Comparison of ENCODE assay signal across 8 cellular contexts in genomic region chr20:59571591-59572314, GRCh38. TPM values are rescaled to one million over a fixed set of nuclear protein-coding genes. Genes with fewer than 3 reads are reported as not detected.
DNase-seq lines count a peak whose midpoint lies in the region; ATAC-seq and TF ChIP-seq lines count a peak whose summit lies in the region.

No MANE protein-coding gene starts in this region.

- H3K4me1 ChIP-seq in naive thymus-derived CD4-positive, alpha-beta T cell (ENCODE audit: control insufficient read depth in 2 of 2, insufficient read depth in 2 of 2, low read length in 2 of 2): no peaks in the 10 kb centered on the region

- POLR2A ChIA-PET in naive thymus-derived CD4-positive, alpha-beta T cell (lab: Charles Lee): no interaction called here

- peaks cover 44% of the 10 kb centered on the region for H3K27me3 Mint-ChIP-seq in activated T-cell treated with anti-CD3 and anti-CD28 coated beads, Interleukin-2, amount 50 U/mL, for 72 hours (ENCODE audit: low read depth)
- peaks cover 25 to 55% (median 43%) of the 10 kb centered on the region in 5 donors for H3K27me3 Mint-ChIP-seq in naive thymus-derived CD4-positive, alpha-beta T cell

- peak overlapping the region; percentile 37 for H3K4me3 ChIP-seq in fibroblast of mammary gland (ENCODE audit: control insufficient read depth, low read depth, low read length)
- H3K4me3 ChIP-seq in naive thymus-derived CD4-positive, alpha-beta T cell (ENCODE audit: low read length): peak overlapping the region; percentile 70

- DNase-seq in NOMO-1 treated with DMSO at 0.1 percent for 48 hours (lab: John Stamatoyannopoulos, UW; ENCODE audit: unreplicated experiment) (peak; percentile 69), fibroblast of mammary gland (ENCODE audit: low read depth) (peak; percentile 52), NCI-H187 (lab: John Stamatoyannopoulos, UW) (no peak)
- DNase-seq in activated T-cell treated with anti-CD3 and anti-CD28 coated beads, Interleukin-2, amount 50 U/mL, for 72 hours: peak; percentile 63 to 64
- peak; percentile 26 to 58 (median 54) for DNase-seq in naive thymus-derived CD4-positive, alpha-beta T cell
- peak; percentile 34 to 70 for DNase-seq in stimulated activated effector memory CD8-positive, alpha-beta T cell treated with anti-CD3 and anti-CD28 coated beads, Interleukin-12 subunit alpha, Interleukin-12 subunit beta, amount 100 ng/mL, for 72 hours (ENCODE audit: low spot score in 2 of 2)

- H3K4me3 Mint-ChIP-seq in activated T-cell treated with anti-CD3 and anti-CD28 coated beads, Interleukin-2, amount 50 U/mL, for 72 hours: peak overlapping the region; percentile 11 to 70
- H3K4me3 Mint-ChIP-seq in naive thymus-derived CD4-positive, alpha-beta T cell: peak overlapping the region; percentile 30 to 80 (median 72)
- H3K4me3 Mint-ChIP-seq in stimulated activated effector memory CD8-positive, alpha-beta T cell treated with anti-CD3 and anti-CD28 coated beads, Interleukin-12 subunit alpha, Interleukin-12 subunit beta, amount 100 ng/mL, for 72 hours: peak overlapping the region; percentile 33

- TF ChIP-seq CTCF in GM12872 (IDR thresholded peaks at IDR 0.05; ENCODE audit: insufficient read depth, low read depth, low read length): peak; percentile 96
- TF ChIP-seq CTCF in fibroblast of mammary gland (conservative IDR thresholded peaks at IDR 0.05; ENCODE audit: control insufficient read depth, insufficient read depth, low read depth, low read length): peak; percentile 78

- H3K36me3 Mint-ChIP-seq in activated T-cell treated with anti-CD3 and anti-CD28 coated beads, Interleukin-2, amount 50 U/mL, for 72 hours (ENCODE audit: insufficient read depth in 2 of 2): no peaks in the 10 kb centered on the region
- no peaks in the 10 kb centered on the region for H3K36me3 Mint-ChIP-seq in naive thymus-derived CD4-positive, alpha-beta T cell
- no peaks in the 10 kb centered on the region for H3K36me3 Mint-ChIP-seq in stimulated activated effector memory CD8-positive, alpha-beta T cell treated with anti-CD3 and anti-CD28 coated beads, Interleukin-12 subunit alpha, Interleukin-12 subunit beta, amount 100 ng/mL, for 72 hours

- no peaks in the 10 kb centered on the region for H3K36me3 ChIP-seq in naive thymus-derived CD4-positive, alpha-beta T cell (ENCODE audit: control insufficient read depth in 2 of 3, insufficient read depth in 3 of 3, low read length in 3 of 3)

- H3K27ac ChIP-seq in naive thymus-derived CD4-positive, alpha-beta T cell (ENCODE audit: low read depth, low read length): no peak overlapping the region

- H3K4me1 Mint-ChIP-seq in activated T-cell treated with anti-CD3 and anti-CD28 coated beads, Interleukin-2, amount 50 U/mL, for 72 hours (ENCODE audit: low read depth): peaks cover 13% of the 10 kb centered on the region
- H3K4me1 Mint-ChIP-seq in naive thymus-derived CD4-positive, alpha-beta T cell: peaks cover 5 to 10% (median 6%) of the 10 kb centered on the region in 7 donors
- H3K4me1 Mint-ChIP-seq in stimulated activated effector memory CD8-positive, alpha-beta T cell treated with anti-CD3 and anti-CD28 coated beads, Interleukin-12 subunit alpha, Interleukin-12 subunit beta, amount 100 ng/mL, for 72 hours: no peaks in the 10 kb centered on the region

- CTCF ChIA-PET in naive thymus-derived CD4-positive, alpha-beta T cell (lab: Charles Lee): interaction anchor here (0.5 to 1.3 kb wide), 3 partner anchors 10 to 654 kb away, joined by 3 to 7 read pairs (median 3); no protein-coding TSS in a partner anchor

- ATAC-seq in HG02884 (IDR thresholded peaks at IDR 0.05; ENCODE audit: unreplicated experiment): peak; percentile 76
- ATAC-seq in activated T-cell treated with anti-CD3 and anti-CD28 coated beads, Interleukin-2, amount 50 U/mL, for 72 hours (replicated peaks in 1 of 2): peak; percentile 56 to 71
- ATAC-seq in naive thymus-derived CD4-positive, alpha-beta T cell: peak; percentile 82
- ATAC-seq in stimulated activated effector memory CD8-positive, alpha-beta T cell treated with anti-CD3 and anti-CD28 coated beads, Interleukin-12 subunit alpha, Interleukin-12 subunit beta, amount 100 ng/mL, for 72 hours: peak; percentile 40

- H3K27ac Mint-ChIP-seq in activated T-cell treated with anti-CD3 and anti-CD28 coated beads, Interleukin-2, amount 50 U/mL, for 72 hours: no peak overlapping the region
- H3K27ac Mint-ChIP-seq in naive thymus-derived CD4-positive, alpha-beta T cell: peak overlapping the region in 1 of 9 donors; percentile 49
- no peak overlapping the region for H3K27ac Mint-ChIP-seq in stimulated activated effector memory CD8-positive, alpha-beta T cell treated with anti-CD3 and anti-CD28 coated beads, Interleukin-12 subunit alpha, Interleukin-12 subunit beta, amount 100 ng/mL, for 72 hours

- no peaks in the 10 kb centered on the region for H3K27me3 ChIP-seq in naive thymus-derived CD4-positive, alpha-beta T cell (ENCODE audit: control insufficient read depth in 2 of 2, insufficient read depth in 2 of 2, low read length in 2 of 2)

- intact Hi-C loops in naive thymus-derived CD4-positive, alpha-beta T cell (cut with micrococcal nuclease): no loop called here

- no peaks in the 10 kb centered on the region for H3K9me3 ChIP-seq in naive thymus-derived CD4-positive, alpha-beta T cell (ENCODE audit: control insufficient read depth in 2 of 3, low read length in 3 of 3)

- no peaks in the 10 kb centered on the region for H3K9me3 Mint-ChIP-seq in activated T-cell treated with anti-CD3 and anti-CD28 coated beads, Interleukin-2, amount 50 U/mL, for 72 hours
- H3K9me3 Mint-ChIP-seq in naive thymus-derived CD4-positive, alpha-beta T cell: no peaks in the 10 kb centered on the region
- H3K9me3 Mint-ChIP-seq in stimulated activated effector memory CD8-positive, alpha-beta T cell treated with anti-CD3 and anti-CD28 coated beads, Interleukin-12 subunit alpha, Interleukin-12 subunit beta, amount 100 ng/mL, for 72 hours: no peaks in the 10 kb centered on the region

RNA-seq across cellular contexts. Expression of gene PHACTR3, which starts 32.6 kb away (rescaled TPM):
- total RNA-seq in activated T-cell treated with anti-CD3 and anti-CD28 coated beads, Interleukin-2, amount 50 U/mL, for 72 hours: not detected
- total RNA-seq in naive thymus-derived CD4-positive, alpha-beta T cell: under 1 TPM in 1 of 5 experiments, not detected in 4; 0.49 TPM
- polyA plus RNA-seq in naive thymus-derived CD4-positive, alpha-beta T cell: not detected

Comparison
In these comparisons a context has a peak if more than half of its experiments do, and no peak if none do; other contexts are left out.
1. DNase-seq: peak in NOMO-1 treated with DMSO at 0.1 percent for 48 hours (single experiment), activated T-cell treated with anti-CD3 and anti-CD28 coated beads, Interleukin-2, amount 50 U/mL, for 72 hours (2 of 2), fibroblast of mammary gland (single experiment), naive thymus-derived CD4-positive, alpha-beta T cell (9 of 9) and stimulated activated effector memory CD8-positive, alpha-beta T cell treated with anti-CD3 and anti-CD28 coated beads, Interleukin-12 subunit alpha, Interleukin-12 subunit beta, amount 100 ng/mL, for 72 hours (2 of 2); none in NCI-H187 (0 of 2).
2. Peak in every context shown above with its lines, with median percentiles within 50 percentile points of each other: ATAC-seq and H3K4me3 Mint-ChIP-seq.